In genomic region chr19:44755219-44755618, GRCh38 we compare ENCODE assay signal across 1 cellular context.
TF ChIP-seq lines count a peak whose summit lies in the region.

No MANE protein-coding gene starts in this region.

TF ChIP-seq in IMR-90, 13 proteins besides CTCF, POLR2A, EP300 and RAD21 (continued from another document):
- TF ChIP-seq ELK1 (IDR thresholded peaks at IDR 0.05; ENCODE audit: borderline replicate concordance, low read depth, low read length) (no peak), MXI1 (IDR thresholded peaks at IDR 0.05; ENCODE audit: borderline replicate concordance, low read depth, low read length) (no peak), BHLHE40 (IDR thresholded peaks at IDR 0.05; ENCODE audit: low read depth, low read length) (no peak), MAFK (IDR thresholded peaks at IDR 0.05; ENCODE audit: low read depth, low read length) (no peak)
